ENCODE assay signal across 8 cellular contexts in the genomic region with DNA sequence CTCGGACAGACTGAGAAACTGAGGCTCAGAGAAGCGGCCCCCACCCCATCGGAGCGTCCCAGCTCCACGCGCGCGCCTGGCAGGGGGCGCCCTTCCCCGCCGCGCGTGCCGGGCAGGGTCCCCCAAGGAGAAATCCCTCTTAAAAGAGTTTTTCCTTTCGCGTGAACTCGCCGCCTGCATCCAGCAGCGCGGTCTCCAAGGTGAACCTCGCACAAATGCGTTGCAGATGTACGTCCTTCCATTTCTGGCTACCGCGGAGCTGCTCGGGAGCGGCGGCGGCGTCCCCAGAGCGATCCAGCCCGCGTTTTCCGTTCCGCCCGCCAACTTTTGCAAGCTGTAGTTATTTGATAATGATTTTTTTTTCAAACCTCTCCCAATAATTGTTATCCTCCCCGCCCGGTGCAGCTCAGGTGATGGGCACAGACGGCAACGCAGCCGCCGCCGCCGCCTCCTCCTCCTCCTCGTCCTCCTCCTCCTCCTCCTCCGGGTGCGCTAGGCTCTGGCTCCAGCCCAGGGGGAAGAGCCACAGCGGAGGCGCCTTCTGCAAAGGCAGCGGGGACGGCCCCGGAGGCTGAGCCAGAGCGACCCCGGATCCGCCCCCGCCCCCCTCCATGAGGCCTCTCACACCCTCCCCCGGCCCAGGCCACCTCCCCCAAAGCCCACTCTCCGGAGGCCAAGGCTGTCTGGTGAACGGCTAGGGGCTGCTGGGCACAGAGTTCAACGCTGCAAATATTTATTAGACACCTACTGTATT.
DNase-seq lines count a peak whose midpoint lies in the region; ATAC-seq and TF ChIP-seq lines count a peak whose summit lies in the region.

No MANE protein-coding gene starts in this region.

- no peaks in the 10 kb centered on the region for H3K79me2 ChIP-seq in mesendoderm (ENCODE audit: control insufficient read depth, insufficient read depth, low read length)

- H3K4me3 Mint-ChIP-seq in activated CD4-positive, alpha-beta T cell treated with anti-CD3 and anti-CD28 coated beads, Interleukin-2, amount 10 ng/mL, durations not matched to agents 7 days and 5 days: peak overlapping the region; percentile 78

- no peak for ATAC-seq in HG02870 (IDR thresholded peaks at IDR 0.05; ENCODE audit: unreplicated experiment)

- H2BK15ac ChIP-seq in mesendoderm (replicated peaks; ENCODE audit: low read depth): no peak overlapping the region

- H3K23ac ChIP-seq in mesendoderm (ENCODE audit: low read length): no peak overlapping the region

- H3K9ac ChIP-seq in mesendoderm (ENCODE audit: low read length): peak overlapping the region; percentile 77

- H3K36me3 Mint-ChIP-seq in activated CD4-positive, alpha-beta T cell treated with anti-CD3 and anti-CD28 coated beads, Interleukin-2, amount 10 ng/mL, durations not matched to agents 7 days and 5 days (ENCODE audit: low read depth): no peaks in the 10 kb centered on the region

- peak overlapping the region; percentile 91 for H3K56ac ChIP-seq in mesendoderm (ENCODE audit: low read length)

- H3K4me3 ChIP-seq in dorsolateral prefrontal cortex: peak overlapping the region; percentile 38 to 77 (median 60)
- peak overlapping the region; percentile 55 for H3K4me3 ChIP-seq in mesendoderm (ENCODE audit: low read length)

- H2AK5ac ChIP-seq in mesendoderm (ENCODE audit: low read length): no peak overlapping the region

- H3K27me3 ChIP-seq in dorsolateral prefrontal cortex (peaks cover 0 to 32% (median 3%) of the 10 kb centered on the region in 45 donors), mesendoderm (ENCODE audit: insufficient read depth, low read length, poor library complexity) (no peaks in the 10 kb centered on the region)

- no peak overlapping the region for H2BK120ac ChIP-seq in mesendoderm (ENCODE audit: low read depth, low read length)

- no peaks in the 10 kb centered on the region for H3K27me3 Mint-ChIP-seq in activated CD4-positive, alpha-beta T cell treated with anti-CD3 and anti-CD28 coated beads, Interleukin-2, amount 10 ng/mL, durations not matched to agents 7 days and 5 days

- no peak overlapping the region for H2BK5ac ChIP-seq in mesendoderm (ENCODE audit: low read length)

- CTCF ChIA-PET in activated CD4-positive, alpha-beta T cell treated with anti-CD3 and anti-CD28 coated beads, Interleukin-2, amount 10 ng/mL, durations not matched to agents 7 days and 5 days (lab: Charles Lee): interaction anchor here (0.6 to 2.8 kb wide), 13 partner anchors 9 to 85 kb away, joined by 3 to 12 read pairs (median 3); no protein-coding TSS in a partner anchor

- no peak overlapping the region for H4K5ac ChIP-seq in mesendoderm (ENCODE audit: low read length)

- H3K27ac ChIP-seq in dorsolateral prefrontal cortex: no peak overlapping the region
- no peak overlapping the region for H3K27ac ChIP-seq in mesendoderm (ENCODE audit: low read depth, low read length)

- H3K9me3 Mint-ChIP-seq in activated CD4-positive, alpha-beta T cell treated with anti-CD3 and anti-CD28 coated beads, Interleukin-2, amount 10 ng/mL, durations not matched to agents 7 days and 5 days: no peaks in the 10 kb centered on the region

- H4K8ac ChIP-seq in mesendoderm (ENCODE audit: low read depth, low read length): no peak overlapping the region

- peak; percentile 17 to 78 (median 66) for TF ChIP-seq CTCF in dorsolateral prefrontal cortex (IDR thresholded peaks at IDR 0.05 in 54 of 56, conservative IDR thresholded peaks at IDR 0.05 in 2 of 56; ENCODE audit: low read depth in 1 of 56, partially characterized antibody in 56 of 56)

- DNase-seq in DMS79 treated with DMSO at 0.1 percent for 48 hours (lab: John Stamatoyannopoulos, UW): peak; percentile 56
- DNase-seq in DMS79 (lab: John Stamatoyannopoulos, UW): no peak
- DNase-seq in NCI-H2227 treated with DMSO at 0.1 percent for 48 hours (lab: John Stamatoyannopoulos, UW): peak; percentile 56
- DNase-seq in activated CD4-positive, alpha-beta T cell treated with anti-CD3 and anti-CD28 coated beads, Interleukin-2, amount 10 ng/mL, durations not matched to agents 7 days and 5 days: peak; percentile 75
- DNase-seq in dorsolateral prefrontal cortex: peak in 6 of 10 donors; percentile 16 to 58 (median 40)
- DNase-seq in mesendoderm: peak; percentile 75
- DNase-seq in stimulated activated CD8-positive, alpha-beta memory T cell treated with anti-CD3 and anti-CD28 coated beads, Interleukin-15, amount 100 ng/mL, for 48 hours (ENCODE audit: low read depth in 2 of 2): peak; percentile 31 to 32

- H3K27ac Mint-ChIP-seq in activated CD4-positive, alpha-beta T cell treated with anti-CD3 and anti-CD28 coated beads, Interleukin-2, amount 10 ng/mL, durations not matched to agents 7 days and 5 days: peak overlapping the region; percentile 62

- H3K4me2 ChIP-seq in mesendoderm (ENCODE audit: low read length): peak overlapping the region; percentile 81

- H3K4ac ChIP-seq in mesendoderm (ENCODE audit: low read depth, low read length): peak overlapping the region; percentile 56

- no CpG with 5 or more reads among the region's 60 CpGs for WGBS in mesendoderm (ENCODE audit: extremely low coverage, insufficient coverage, low lambda C conversion rate)

- H3K79me1 ChIP-seq in mesendoderm (ENCODE audit: low read length): no peaks in the 10 kb centered on the region

- H3K36me3 ChIP-seq in mesendoderm (ENCODE audit: control insufficient read depth, insufficient read depth, low read length): no peaks in the 10 kb centered on the region

- intact Hi-C loops in dorsolateral prefrontal cortex (cut with DNase I): loop anchor here in 1 of 2 donors (2.0 kb wide), 1 partner anchor 493 kb away; no protein-coding TSS in a partner anchor

- peaks cover 2% of the 10 kb centered on the region for H3K4me1 ChIP-seq in mesendoderm (ENCODE audit: control insufficient read depth, low read depth, low read length)

- H3K4me1 Mint-ChIP-seq in activated CD4-positive, alpha-beta T cell treated with anti-CD3 and anti-CD28 coated beads, Interleukin-2, amount 10 ng/mL, durations not matched to agents 7 days and 5 days: peaks cover 56% of the 10 kb centered on the region

- POLR2A ChIA-PET in activated CD4-positive, alpha-beta T cell treated with anti-CD3 and anti-CD28 coated beads, Interleukin-2, amount 10 ng/mL, durations not matched to agents 7 days and 5 days (lab: Charles Lee): interaction anchor here (0.6 kb wide), 1 partner anchor 54 kb away, joined by 3 read pairs; no protein-coding TSS in a partner anchor

- peak overlapping the region; percentile 83 for H3K18ac ChIP-seq in mesendoderm (ENCODE audit: low read length)
